In the genomic region with DNA sequence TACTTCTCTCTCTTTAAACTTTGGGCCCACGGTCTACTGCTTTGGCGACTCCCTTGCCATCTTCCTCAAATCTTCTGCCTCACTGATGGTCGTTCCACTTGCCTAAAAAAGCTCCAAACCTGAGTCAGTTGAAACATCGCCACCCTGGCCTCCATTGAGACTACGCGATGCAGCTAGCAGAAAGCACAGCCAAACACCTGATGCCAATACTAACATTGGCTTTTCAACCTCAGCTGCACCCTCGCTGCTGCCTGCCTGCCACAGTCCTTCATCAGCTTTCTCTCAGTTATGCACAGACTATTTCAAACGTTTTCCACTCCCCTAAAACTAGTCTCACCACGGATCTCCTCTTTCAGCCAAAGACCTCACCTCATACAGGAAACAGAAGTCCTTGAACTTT, we compare ENCODE assay signal across 19 cellular contexts.
DNase-seq lines count a peak whose midpoint lies in the region; TF ChIP-seq lines count a peak whose summit lies in the region.
"Had no signal": no experiment of that assay in that cellular context is flagged by ENCODE, and none has a peak within 500 bp of the region (broad histone marks: within the 10 kb centered on the region; RNA-seq: fewer than 3 reads in every experiment).

No MANE protein-coding gene starts in this region.

- no peak overlapping the region for H3K9ac ChIP-seq in H9 (ENCODE audit: extremely low read depth, insufficient read length, low read length)
- H3K9ac ChIP-seq: BLaER1 had no signal

- H3K4me2 ChIP-seq in H9 (ENCODE audit: insufficient read depth, insufficient read length, low read length) (no peak overlapping the region), osteoblast (ENCODE audit: insufficient read depth, low read length) (peak overlapping the region; percentile 1)
- H3K4me2 ChIP-seq: A549, BLaER1 had no signal

- peak overlapping the region; percentile 69 for H4K5ac ChIP-seq in H9 (ENCODE audit: insufficient read length, low read depth, low read length)

- H3K4me3 Mint-ChIP-seq in H9 = no peak overlapping the region
- H3K4me3 Mint-ChIP-seq in Calu3 (ENCODE audit: low read depth, unreplicated experiment) = no peak overlapping the region
- H3K4me3 Mint-ChIP-seq: CD14-positive monocyte; CD4-positive, alpha-beta memory T cell; CD4-positive, CD25-positive, alpha-beta regulatory T cell; CD8-positive, alpha-beta memory T cell had no signal

- no peaks in the 10 kb centered on the region for H3K79me2 ChIP-seq in H9 (ENCODE audit: insufficient read depth, low read length)
- H3K79me2 ChIP-seq in osteoblast (ENCODE audit: insufficient read depth, low read length) = no peaks in the 10 kb centered on the region

- TF ChIP-seq CTCF in H9 (conservative IDR thresholded peaks at IDR 0.05) = no peak
- TF ChIP-seq CTCF in coronary artery (IDR thresholded peaks at IDR 0.05) = no peak
- TF ChIP-seq CTCF in osteoblast (IDR thresholded peaks at IDR 0.05; ENCODE audit: extremely low read depth, low read depth, low read length) = no peak
- TF ChIP-seq CTCF in Calu3 (IDR thresholded peaks at IDR 0.05; ENCODE audit: unreplicated experiment) = no peak
- no peak for TF ChIP-seq CTCF in A673 (conservative IDR thresholded peaks at IDR 0.05; ENCODE audit: low read depth, low read length)

- H3K23me2 ChIP-seq in H9 (ENCODE audit: insufficient read length, low read depth, low read length, poor library complexity, severe bottlenecking) = no peaks in the 10 kb centered on the region

- H3K36me3 Mint-ChIP-seq in H9 (ENCODE audit: insufficient read depth in 1 of 3, low read depth in 3 of 3) (no peaks in the 10 kb centered on the region), Calu3 (ENCODE audit: insufficient read depth, unreplicated experiment) (no peaks in the 10 kb centered on the region)
- H3K36me3 Mint-ChIP-seq: CD14-positive monocyte; CD4-positive, alpha-beta memory T cell; CD4-positive, CD25-positive, alpha-beta regulatory T cell; CD8-positive, alpha-beta memory T cell had no signal

- DNase-seq in H9 = no peak
- DNase-seq in coronary artery (ENCODE audit: low spot score) = no peak
- DNase-seq in osteoblast (ENCODE audit: insufficient read length, low spot score, missing footprints) = no peak
- DNase-seq in hippocampal formation (lab: John Stamatoyannopoulos, UW) = no peak
- DNase-seq in Calu3 = no peak
- no peak for DNase-seq in A673 (ENCODE audit: low spot score)
- DNase-seq: ACHN; BE2C; C1 segment of cervical spinal cord; CD4-positive, alpha-beta memory T cell; CD4-positive, CD25-positive, alpha-beta regulatory T cell; CD8-positive, alpha-beta memory T cell; COR-L47; DMS79 treated with DMSO at 0.1 percent for 48 hours; GF-D8 had no signal

- no peak overlapping the region for H3K14ac ChIP-seq in H9 (ENCODE audit: insufficient read depth, low read length)

- no peak overlapping the region for H2BK12ac ChIP-seq in H9 (ENCODE audit: insufficient read length, low read depth, low read length)

- no peak overlapping the region for H3K23ac ChIP-seq in H9 (ENCODE audit: insufficient read length, low read depth, low read length)

- no peak overlapping the region for H3K27ac ChIP-seq in H9 (ENCODE audit: insufficient read length, low read depth, low read length)
- H3K27ac ChIP-seq in coronary artery = no peak overlapping the region
- no peak overlapping the region for H3K27ac ChIP-seq in osteoblast (ENCODE audit: low read depth, low read length)
- no peak overlapping the region for H3K27ac ChIP-seq in A673 (ENCODE audit: low read depth, low read length, poor library complexity, severe bottlenecking)
- H3K27ac ChIP-seq: 22Rv1, A549, BLaER1 had no signal

- no CpG with 5 or more reads among the region's 9 CpGs for whole genome bisulfite sequencing in H9 (ENCODE audit: extremely low coverage, insufficient read length, low lambda C conversion rate)

- H4K20me1 ChIP-seq in H9 (ENCODE audit: control insufficient read depth, insufficient read depth, insufficient read length) (no peaks in the 10 kb centered on the region), osteoblast (ENCODE audit: insufficient read depth, low read length) (no peaks in the 10 kb centered on the region)
- H4K20me1 ChIP-seq: BLaER1 had no signal

- H3K56ac ChIP-seq in H9 (ENCODE audit: insufficient read length, low read depth, low read length) = no peak overlapping the region

- H3T11ph ChIP-seq in H9 (ENCODE audit: low read length) = no peak overlapping the region

- H2AFZ ChIP-seq in H9 (ENCODE audit: low read length) = no peak overlapping the region
- no peak overlapping the region for H2AFZ ChIP-seq in osteoblast (ENCODE audit: low read length)

- H3K9me3 Mint-ChIP-seq in H9 = no peaks in the 10 kb centered on the region
- H3K9me3 Mint-ChIP-seq in Calu3 (ENCODE audit: low read depth, unreplicated experiment) = no peaks in the 10 kb centered on the region

- POLR2A ChIA-PET in A673 (lab: Charles Lee; ENCODE audit: low non-redundant PET) = no interaction called here

- H2BK15ac ChIP-seq in H9 (ENCODE audit: low read depth, low read length) = no peak overlapping the region

- H3K4me1 Mint-ChIP-seq in H9 = no peaks in the 10 kb centered on the region
- no peaks in the 10 kb centered on the region for H3K4me1 Mint-ChIP-seq in Calu3 (ENCODE audit: low read depth, unreplicated experiment)
- H3K4me1 Mint-ChIP-seq: CD14-positive monocyte; CD4-positive, alpha-beta memory T cell; CD4-positive, CD25-positive, alpha-beta regulatory T cell; CD8-positive, alpha-beta memory T cell had no signal

- H2BK120ac ChIP-seq in H9 (ENCODE audit: low read depth, low read length, poor library complexity, severe bottlenecking) = no peak overlapping the region

- H3K4ac ChIP-seq in H9 (ENCODE audit: low read depth, low read length) = no peak overlapping the region

- no peak overlapping the region for H3K27ac Mint-ChIP-seq in H9
- H3K27ac Mint-ChIP-seq in Calu3 (ENCODE audit: unreplicated experiment) = no peak overlapping the region
- H3K27ac Mint-ChIP-seq: CD14-positive monocyte; CD4-positive, alpha-beta memory T cell; CD4-positive, CD25-positive, alpha-beta regulatory T cell; CD8-positive, alpha-beta memory T cell had no signal

- intact Hi-C loops in Calu3 (cut with micrococcal nuclease; ENCODE audit: unreplicated experiment) = no loop called here
- intact Hi-C loops in A673 (cut with micrococcal nuclease; ENCODE audit: unreplicated experiment) = no loop called here

- H3K9me3 ChIP-seq in H9 (ENCODE audit: control insufficient read depth, low read depth, low read length) = no peaks in the 10 kb centered on the region
- H3K9me3 ChIP-seq in osteoblast (ENCODE audit: low read depth, low read length) = no peaks in the 10 kb centered on the region
- no peaks in the 10 kb centered on the region for H3K9me3 ChIP-seq in A673 (ENCODE audit: low read depth, low read length, poor library complexity, severe bottlenecking)
- H3K9me3 ChIP-seq: A549, BE2C, BLaER1 had no signal

- H3K79me1 ChIP-seq in H9 (ENCODE audit: insufficient read depth, low read depth, low read length, poor library complexity, severe bottlenecking) = no peaks in the 10 kb centered on the region

- no peak overlapping the region for H3K18ac ChIP-seq in H9 (ENCODE audit: insufficient read length, low read depth, low read length)

- no peaks in the 10 kb centered on the region for H3K27me3 Mint-ChIP-seq in H9 (ENCODE audit: low read depth)
- no peaks in the 10 kb centered on the region for H3K27me3 Mint-ChIP-seq in Calu3 (ENCODE audit: unreplicated experiment)
- H3K27me3 Mint-ChIP-seq: CD4-positive, alpha-beta memory T cell; CD4-positive, CD25-positive, alpha-beta regulatory T cell had no signal

- H3K27me3 ChIP-seq in H9 (ENCODE audit: insufficient read depth, low read length) (no peaks in the 10 kb centered on the region), osteoblast (ENCODE audit: insufficient read depth, low read length) (peaks cover 6% of the 10 kb centered on the region), A673 (replicated peaks; ENCODE audit: insufficient read depth, low read depth, low read length, poor library complexity) (no peaks in the 10 kb centered on the region)
- H3K27me3 ChIP-seq: BE2C, BLaER1 had no signal

- no peak overlapping the region for H2BK5ac ChIP-seq in H9 (ENCODE audit: insufficient read length, low read length)

- H3K36me3 ChIP-seq in osteoblast (ENCODE audit: insufficient read depth, low read length) = no peaks in the 10 kb centered on the region
- H3K36me3 ChIP-seq in A673 (ENCODE audit: insufficient read depth, low read length, poor library complexity, severe bottlenecking) = no peaks in the 10 kb centered on the region
- H3K36me3 ChIP-seq: BE2C, BLaER1 had no signal

- CTCF ChIA-PET in Calu3 (lab: Charles Lee) (no interaction called here), A673 (lab: Charles Lee) (no interaction called here)

- H3K4me3 ChIP-seq in coronary artery = peak overlapping the region; percentile 30
- no peak overlapping the region for H3K4me3 ChIP-seq in osteoblast (ENCODE audit: insufficient read depth, low read length)
- H3K4me3 ChIP-seq in A673 (ENCODE audit: low read depth, low read length, poor library complexity, severe bottlenecking) = no peak overlapping the region
- H3K4me3 ChIP-seq: A549, BLaER1 had no signal

- no peak overlapping the region for H4K8ac ChIP-seq in H9 (replicated peaks; ENCODE audit: insufficient read length, low read depth, low read length)

- no peak overlapping the region for H2BK20ac ChIP-seq in H9 (ENCODE audit: low read depth, low read length, poor library complexity, severe bottlenecking)

- no peaks in the 10 kb centered on the region for H3K4me1 ChIP-seq in H9 (ENCODE audit: insufficient read depth, low read length)
- no peaks in the 10 kb centered on the region for H3K4me1 ChIP-seq in osteoblast (ENCODE audit: insufficient read depth, low read length)
- peaks cover 5% of the 10 kb centered on the region for H3K4me1 ChIP-seq in A673 (ENCODE audit: insufficient read depth, low read length, poor library complexity, severe bottlenecking)
- H3K4me1 ChIP-seq: A549, BE2C, BLaER1 had no signal

- H4K91ac ChIP-seq in H9 (ENCODE audit: insufficient read length, low read depth, low read length) = no peak overlapping the region

- BruUV-seq in Calu3 (replicated peaks; lab: Mats Ljungman, UMichigan) (no TSS peak), A673 (replicated peaks; lab: Mats Ljungman, UMichigan) (no TSS peak)

- H2AK5ac ChIP-seq in H9 (ENCODE audit: insufficient read length, low read length) = no peak overlapping the region
